In genomic region chr11:530960-531825, GRCh38 we compare ENCODE assay signal across 16 cellular contexts.
"Had no signal": no experiment of that assay in that cellular context is flagged by ENCODE, and none has a peak within 500 bp of the region (broad histone marks: within the 10 kb centered on the region; RNA-seq: fewer than 3 reads in every experiment).

No MANE protein-coding gene starts in this region.

- H3K27me3 Mint-ChIP-seq: activated B cell treated with CpG ODN at 0.5 μM for 24 hours; activated CD8-positive, alpha-beta T cell treated with anti-CD3 and anti-CD28 coated beads for 36 hours; stimulated activated naive CD8-positive, alpha-beta T cell treated with anti-CD3 and anti-CD28 coated beads, Interleukin-15, amount 100 ng/mL, for 72 hours had no signal

- H3K27me3 ChIP-seq: esophagus squamous epithelium, testis had no signal

- ATAC-seq: activated CD8-positive, alpha-beta T cell treated with anti-CD3 and anti-CD28 coated beads for 36 hours; activated naive CD4-positive, alpha-beta T cell treated with anti-CD3 and anti-CD28 coated beads, Interleukin-2, amount 50 U/mL, for 72 hours; activated T-cell treated with anti-CD3 and anti-CD28 coated beads, Interleukin-2, amount 50 U/mL, for 4 hours; lower lobe of right lung; stimulated activated naive CD8-positive, alpha-beta T cell treated with anti-CD3 and anti-CD28 coated beads, Interleukin-15, amount 100 ng/mL, for 72 hours had no signal

- H3K9me3 Mint-ChIP-seq: activated B cell treated with CpG ODN at 0.5 μM for 24 hours; activated CD8-positive, alpha-beta T cell treated with anti-CD3 and anti-CD28 coated beads for 36 hours; activated naive CD4-positive, alpha-beta T cell treated with anti-CD3 and anti-CD28 coated beads, Interleukin-2, amount 50 U/mL, for 72 hours; activated T-cell treated with anti-CD3 and anti-CD28 coated beads, Interleukin-2, amount 50 U/mL, for 4 hours; stimulated activated naive CD8-positive, alpha-beta T cell treated with anti-CD3 and anti-CD28 coated beads, Interleukin-15, amount 100 ng/mL, for 72 hours had no signal

- H3K36me3 Mint-ChIP-seq: activated naive CD4-positive, alpha-beta T cell treated with anti-CD3 and anti-CD28 coated beads, Interleukin-2, amount 50 U/mL, for 72 hours had no signal

- H3K4me3 ChIP-seq: esophagus squamous epithelium, lower lobe of right lung, sigmoid colon, testis had no signal

- H3K27ac Mint-ChIP-seq: activated B cell treated with CpG ODN at 0.5 μM for 24 hours; activated CD8-positive, alpha-beta T cell treated with anti-CD3 and anti-CD28 coated beads for 36 hours; activated naive CD4-positive, alpha-beta T cell treated with anti-CD3 and anti-CD28 coated beads, Interleukin-2, amount 50 U/mL, for 72 hours; nephron progenitor cell had no signal

- DNase-seq: activated B cell treated with CpG ODN at 0.5 μM for 24 hours; activated CD4-positive, alpha-beta T cell treated with anti-CD3 and anti-CD28 coated beads for 48 hours; activated CD8-positive, alpha-beta T cell treated with anti-CD3 and anti-CD28 coated beads for 36 hours; activated gamma-delta T cell; activated T-cell treated with anti-CD3 and anti-CD28 coated beads, Interleukin-2, amount 50 U/mL, for 4 hours; caudate nucleus; esophagus squamous epithelium; glutamatergic neuron; kidney glomerular epithelial cell; lower lobe of right lung; nephron progenitor cell; sigmoid colon; stimulated activated CD4-positive, alpha-beta T cell treated with anti-CD3 and anti-CD28 coated beads, Interleukin-1b, Interleukin-23, amount 100 ng/mL, for 48 hours; stimulated activated naive CD8-positive, alpha-beta T cell treated with anti-CD3 and anti-CD28 coated beads, Interleukin-15, amount 100 ng/mL, for 72 hours; testis had no signal

- H3K4me3 Mint-ChIP-seq: activated B cell treated with CpG ODN at 0.5 μM for 24 hours; activated CD8-positive, alpha-beta T cell treated with anti-CD3 and anti-CD28 coated beads for 36 hours; activated T-cell treated with anti-CD3 and anti-CD28 coated beads, Interleukin-2, amount 50 U/mL, for 4 hours; nephron progenitor cell had no signal

- H3K9me3 ChIP-seq: esophagus squamous epithelium, lower lobe of right lung, sigmoid colon, testis had no signal

- H3K27ac ChIP-seq: esophagus squamous epithelium, lower lobe of right lung, sigmoid colon, testis had no signal
